In the genomic region with DNA sequence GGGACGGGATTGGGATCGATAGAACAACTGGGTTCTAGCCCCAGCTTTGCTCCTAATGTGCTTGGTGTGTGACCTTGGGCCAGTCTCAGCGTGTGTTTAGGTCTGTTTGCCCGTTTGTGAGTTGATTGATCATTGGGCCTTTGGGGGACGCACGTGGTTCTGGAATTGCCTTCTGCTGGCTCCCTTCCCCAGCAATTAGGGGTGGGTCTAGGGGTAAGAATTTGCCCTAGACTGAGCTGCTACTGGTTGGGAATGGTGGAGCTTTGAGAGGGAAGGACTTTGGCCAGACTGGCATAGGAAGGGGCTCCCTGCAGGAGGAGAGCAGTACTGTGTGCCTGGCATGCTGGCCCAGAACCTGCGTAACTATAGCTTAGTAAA, we compare ENCODE assay signal across 11 cellular contexts. TPM values are rescaled to one million over a fixed set of nuclear protein-coding genes. Genes with fewer than 3 reads are reported as not detected.
A peak's percentile ranks its signal among the peaks of the same experiment; 100 is the strongest.
DNase-seq lines count a peak whose midpoint lies in the region; ATAC-seq, FAIRE-seq and TF ChIP-seq lines count a peak whose summit lies in the region.
"Had no signal": no experiment of that assay in that cellular context is flagged by ENCODE, and none has a peak within 500 bp of the region (broad histone marks: within the 10 kb centered on the region; RNA-seq: fewer than 3 reads in every experiment).

No MANE protein-coding gene starts in this region.

- peaks cover 4% of the 10 kb centered on the region for H3F3A ChIP-seq in Loucy (ENCODE audit: low read depth)

- no peaks in the 10 kb centered on the region for H4K20me1 ChIP-seq in Loucy (ENCODE audit: insufficient read depth, low read length, poor library complexity, severe bottlenecking)

- H3K27me3 Mint-ChIP-seq in CD8-positive, alpha-beta memory T cell, result peaks cover 9 to 12% of the 10 kb centered on the region in 2 donors
- H3K27me3 Mint-ChIP-seq in endothelial cell (ENCODE audit: unreplicated experiment), result peaks cover 23% of the 10 kb centered on the region

- H3K9me3 ChIP-seq in CD8-positive, alpha-beta memory T cell (ENCODE audit: low read length), result no peaks in the 10 kb centered on the region
- H3K9me3 ChIP-seq in Loucy (ENCODE audit: insufficient read depth, low read depth, low read length) (no peaks in the 10 kb centered on the region), pancreas (no peaks in the 10 kb centered on the region)

- H2AFZ ChIP-seq in Loucy (ENCODE audit: low read length), result peak overlapping the region; percentile 83; the same call in 1 of the 2 replicates

- peaks cover 53% of the 10 kb centered on the region for H3K79me2 ChIP-seq in Loucy (ENCODE audit: insufficient read depth, low read length)

- H3K4me1 Mint-ChIP-seq in CD8-positive, alpha-beta memory T cell, result peaks cover 22 to 50% (median 38%) of the 10 kb centered on the region in 3 donors
- peaks cover 49% of the 10 kb centered on the region for H3K4me1 Mint-ChIP-seq in endothelial cell (ENCODE audit: unreplicated experiment)

- 0 out of 2 replicates have a peak, but pooled peaks have one; percentile 10 for TF ChIP-seq CTCF in Loucy (conservative IDR thresholded peaks at IDR 0.05; ENCODE audit: low read length)
- no peak for TF ChIP-seq CTCF in endothelial cell (IDR thresholded peaks at IDR 0.05; ENCODE audit: unreplicated experiment)
- TF ChIP-seq CTCF in pancreas (IDR thresholded peaks at IDR 0.05), result no peak

- H3K36me3 ChIP-seq in CD8-positive, alpha-beta memory T cell (ENCODE audit: insufficient read depth, low read length), result no peaks in the 10 kb centered on the region
- H3K36me3 ChIP-seq in Loucy (ENCODE audit: insufficient read depth, low read length), result no peaks in the 10 kb centered on the region
- no peaks in the 10 kb centered on the region for H3K36me3 ChIP-seq in pancreas

- POLR2A ChIA-PET in CD8-positive, alpha-beta memory T cell (lab: Charles Lee), result interaction anchor here (0.6 to 2.4 kb wide), 4 partner anchors 9 to 370 kb away, joined by 4 to 11 read pairs (median 8); no protein-coding TSS in a partner anchor

- DNase-seq in CD8-positive, alpha-beta memory T cell, result no peak
- no peak for DNase-seq in endothelial cell (ENCODE audit: low spot score)
- no peak for DNase-seq in pancreas
- no peak for DNase-seq in head of caudate nucleus
- no peak for DNase-seq in NCI-H1436 (lab: John Stamatoyannopoulos, UW)
- DNase-seq in OCI-M2 (lab: John Stamatoyannopoulos, UW; ENCODE audit: unreplicated experiment), result no peak
- DNase-seq: activated CD4-positive, CD25-positive, alpha-beta regulatory T cell treated with anti-CD3 and anti-CD28 coated beads, Interleukin-2, amount 50 U/mL, for 72 hours had no signal

- H3K9me3 Mint-ChIP-seq in CD8-positive, alpha-beta memory T cell, result no peaks in the 10 kb centered on the region
- no peaks in the 10 kb centered on the region for H3K9me3 Mint-ChIP-seq in endothelial cell (ENCODE audit: unreplicated experiment)

- peak overlapping the region; percentile 47 for H3K4me3 ChIP-seq in CD8-positive, alpha-beta memory T cell (ENCODE audit: low read length)
- H3K4me3 ChIP-seq in Loucy (ENCODE audit: low read length, poor library complexity, severe bottlenecking) (peak overlapping the region; percentile 77), pancreas (peak overlapping the region; percentile 14 to 52 (median 36))

- no peaks in the 10 kb centered on the region for H3K9me2 ChIP-seq in Loucy (replicated peaks; ENCODE audit: low read depth, low read length)

- H3K9ac ChIP-seq in Loucy (ENCODE audit: low read depth, low read length, poor library complexity, severe bottlenecking), result peak overlapping the region; percentile 79

- H3K27me3 ChIP-seq in CD8-positive, alpha-beta memory T cell (ENCODE audit: insufficient read depth, low read length, poor library complexity, severe bottlenecking), result peaks cover 17% of the 10 kb centered on the region
- no peaks in the 10 kb centered on the region for H3K27me3 ChIP-seq in Loucy (ENCODE audit: insufficient read depth, low read length, poor library complexity, severe bottlenecking)
- no peaks in the 10 kb centered on the region for H3K27me3 ChIP-seq in pancreas

- intact Hi-C loops in pancreas (cut with DNase I) (loop anchor here in 1 of 3 donors (10.0 kb wide), 1 partner anchor 65 kb away; a partner anchor contains a TSS), head of caudate nucleus (cut with DNase I) (no loop called here)

- peak overlapping the region; percentile 75 to 89 (median 84) for H3K4me3 Mint-ChIP-seq in CD8-positive, alpha-beta memory T cell
- H3K4me3 Mint-ChIP-seq in endothelial cell (ENCODE audit: unreplicated experiment), result peak overlapping the region; percentile 99

- H3K27ac ChIP-seq in CD8-positive, alpha-beta memory T cell (ENCODE audit: low read depth, low read length), result no peak overlapping the region
- H3K27ac ChIP-seq in pancreas, result peak overlapping the region in 2 of 4 donors; percentile 44 to 68

- WGBS in pancreas, 2 donors, result 6 to 7% methylated on average over 7 of the region's 7 CpGs

- FAIRE-seq in pancreas (lab: Jason Lieb, UNC), result no peak
- FAIRE-seq: endometrium, G401.6 had no signal

- H3K27ac Mint-ChIP-seq in CD8-positive, alpha-beta memory T cell, result peak overlapping the region in 3 of 8 donors; percentile 7 to 91 (median 66)
- H3K27ac Mint-ChIP-seq in endothelial cell (ENCODE audit: unreplicated experiment), result peak overlapping the region; percentile 91

- peaks cover 30% of the 10 kb centered on the region for H3K4me1 ChIP-seq in CD8-positive, alpha-beta memory T cell (ENCODE audit: insufficient read depth, low read length)
- H3K4me1 ChIP-seq in Loucy (ENCODE audit: insufficient read depth, low read length, poor library complexity, severe bottlenecking) (peaks cover 54% of the 10 kb centered on the region), pancreas (peaks cover 0 to 27% (median 7%) of the 10 kb centered on the region in 3 donors)

- CTCF ChIA-PET in CD8-positive, alpha-beta memory T cell (lab: Charles Lee), result interaction anchor here (1.3 to 2.9 kb wide), 3 partner anchors 11 to 79 kb away, joined by 4 to 11 read pairs (median 5); no protein-coding TSS in a partner anchor

- no peaks in the 10 kb centered on the region for H3K36me3 Mint-ChIP-seq in CD8-positive, alpha-beta memory T cell
- H3K36me3 Mint-ChIP-seq in endothelial cell (ENCODE audit: low read depth, unreplicated experiment), result peaks cover 12% of the 10 kb centered on the region

- ATAC-seq in pancreas (peak; percentile 12 to 31 (median 20)), HG02678 (IDR thresholded peaks at IDR 0.05; ENCODE audit: unreplicated experiment) (no peak)

- H3K4me2 ChIP-seq in Loucy (ENCODE audit: low read depth, low read length, poor library complexity, severe bottlenecking), result peak overlapping the region; percentile 95

RNA-seq across cellular contexts. Expression of a gene that starts 1.5 kb away (rescaled TPM):
- total RNA-seq in CD8-positive, alpha-beta memory T cell, result under 1 TPM; 0.49 to 0.50 TPM
- 0.10 TPM for polyA plus RNA-seq in CD8-positive, alpha-beta memory T cell
- 187 TPM for total RNA-seq in endothelial cell (ENCODE audit: unreplicated experiment)
- total RNA-seq in pancreas, result 10 to 100 TPM in 5 of 6 donors, 1 to 10 TPM in 1; 7.6 to 27.5 (median 17.2) TPM
- 10 to 100 TPM; 43.7 to 51.7 TPM for polyA plus RNA-seq in pancreas

RNA-seq across cellular contexts. Expression of a gene that starts 55.0 kb away (rescaled TPM):
- 100 to 1,000 TPM; 148 to 157 TPM for total RNA-seq in CD8-positive, alpha-beta memory T cell
- 34.1 TPM for polyA plus RNA-seq in CD8-positive, alpha-beta memory T cell
- 32.4 TPM for total RNA-seq in endothelial cell (ENCODE audit: unreplicated experiment)
- total RNA-seq in pancreas, result 10 to 100 TPM; 21.8 to 41.8 (median 30.6) TPM
- polyA plus RNA-seq in pancreas, result 10 to 100 TPM; 73.1 to 93.1 TPM
